ENCODE assay signal across 9 cellular contexts in genomic region chr12:85874064-85874463, GRCh38. TPM values are rescaled to one million over a fixed set of nuclear protein-coding genes. Genes with fewer than 3 reads are reported as not detected.
DNase-seq lines count a peak whose midpoint lies in the region; ATAC-seq, FAIRE-seq and TF ChIP-seq lines count a peak whose summit lies in the region.
"Had no signal": no experiment of that assay in that cellular context is flagged by ENCODE, and none has a peak within 500 bp of the region (broad histone marks: within the 10 kb centered on the region; RNA-seq: fewer than 3 reads in every experiment).

A gene with protein sequence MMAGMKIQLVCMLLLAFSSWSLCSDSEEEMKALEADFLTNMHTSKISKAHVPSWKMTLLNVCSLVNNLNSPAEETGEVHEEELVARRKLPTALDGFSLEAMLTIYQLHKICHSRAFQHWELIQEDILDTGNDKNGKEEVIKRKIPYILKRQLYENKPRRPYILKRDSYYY (plus strand): TSS chr12:85874295. CDS start chr12:85874404, 109 bp downstream.

- peak within 1 kb of the TSS; percentile 19; the same call in 1 of the 3 replicates for H3K4me3 ChIP-seq in A549

- no peak within 1 kb of the TSS for H3K27ac Mint-ChIP-seq in stimulated activated memory B cell treated with anti-CD40 and anti-IgM and Interleukin-4, amounts not matched to agents 10 μg/mL and 1 μg/mL and 100 μg/mL, for 72 hours
- H3K27ac Mint-ChIP-seq: activated B cell treated with CpG ODN at 0.5 μM for 24 hours had no signal

- H3K27ac ChIP-seq in A549: no peak within 1 kb of the TSS

- H3K4me1 Mint-ChIP-seq in stimulated activated memory B cell treated with anti-CD40 and anti-IgM and Interleukin-4, amounts not matched to agents 10 μg/mL and 1 μg/mL and 100 μg/mL, for 72 hours: no peaks in the 10 kb centered on the region
- H3K4me1 Mint-ChIP-seq: activated B cell treated with CpG ODN at 0.5 μM for 24 hours had no signal

- no peak within 1 kb of the TSS for H3K4me3 Mint-ChIP-seq in stimulated activated memory B cell treated with anti-CD40 and anti-IgM and Interleukin-4, amounts not matched to agents 10 μg/mL and 1 μg/mL and 100 μg/mL, for 72 hours
- H3K4me3 Mint-ChIP-seq: activated B cell treated with CpG ODN at 0.5 μM for 24 hours had no signal

- DNase-seq in A549 (ENCODE audit: low read depth in 1 of 2, low spot score in 1 of 2) (peak in 1 of 2 experiments; percentile 29), SKM-1 treated with dmso at 0.1 percent for 144 hours (lab: John Stamatoyannopoulos, UW; ENCODE audit: unreplicated experiment) (peak; percentile 3), HEK293T (ENCODE audit: extremely low spot score) (no peak), inferior parietal cortex (ENCODE audit: extremely low spot score) (no peak)
- no peak for DNase-seq in activated CD4-positive, alpha-beta T cell treated with anti-CD3 and anti-CD28 coated beads, Interleukin-2, amount 50 U/mL, for 48 hours
- DNase-seq: activated B cell treated with CpG ODN at 0.5 μM for 24 hours had no signal

- no peak for FAIRE-seq in A549 (lab: Jason Lieb, UNC)

- no peaks in the 10 kb centered on the region for H3K9me3 Mint-ChIP-seq in stimulated activated memory B cell treated with anti-CD40 and anti-IgM and Interleukin-4, amounts not matched to agents 10 μg/mL and 1 μg/mL and 100 μg/mL, for 72 hours
- H3K9me3 Mint-ChIP-seq: activated B cell treated with CpG ODN at 0.5 μM for 24 hours had no signal

- no peak for TF ChIP-seq CTCF in A549 (IDR thresholded peaks at IDR 0.05)

- WGBS in A549 (ENCODE audit: missing lambda C conversion rate): 21% methylated on average over 2 of the region's 2 CpGs

- no peak for TF ChIP-seq EP300 in A549 (IDR thresholded peaks at IDR 0.05)

- CTCF ChIA-PET in A549 (lab: Yijun Ruan, JAX): interaction anchor here (0.6 to 1.1 kb wide), 2 partner anchors 322 to 405 kb away, joined by 3 to 5 read pairs; no protein-coding TSS in a partner anchor
- CTCF ChIA-PET in HEK293T (lab: Yijun Ruan, JAX): no interaction called here

- no peak for TF ChIP-seq POLR2A in A549 (IDR thresholded peaks at IDR 0.05; ENCODE audit: low read length)

- POLR2A ChIA-PET in A549 (lab: Yijun Ruan, JAX): no interaction called here
- POLR2A ChIA-PET in HEK293T (lab: Yijun Ruan, JAX): no interaction called here

- H3K9me3 ChIP-seq in A549: no peaks in the 10 kb centered on the region

- H3K4me2 ChIP-seq in A549: peak within 1 kb of the TSS; percentile 34

- no peaks in the 10 kb centered on the region for H3K27me3 Mint-ChIP-seq in stimulated activated memory B cell treated with anti-CD40 and anti-IgM and Interleukin-4, amounts not matched to agents 10 μg/mL and 1 μg/mL and 100 μg/mL, for 72 hours
- H3K27me3 Mint-ChIP-seq: activated B cell treated with CpG ODN at 0.5 μM for 24 hours had no signal

- H3K36me3 Mint-ChIP-seq in stimulated activated memory B cell treated with anti-CD40 and anti-IgM and Interleukin-4, amounts not matched to agents 10 μg/mL and 1 μg/mL and 100 μg/mL, for 72 hours: no peaks in the 10 kb centered on the region

- no peak for TF ChIP-seq RAD21 in A549 (conservative IDR thresholded peaks at IDR 0.05 in 1 of 2, IDR thresholded peaks at IDR 0.05 in 1 of 2)

- no peaks in the 10 kb centered on the region for H3K4me1 ChIP-seq in A549

- ATAC-seq in A549: peak; percentile 80 to 85
- ATAC-seq in GM19467 (IDR thresholded peaks at IDR 0.05; ENCODE audit: unreplicated experiment): peak; percentile 74
- peak; percentile 73 for ATAC-seq in HG03457 (IDR thresholded peaks at IDR 0.05; ENCODE audit: unreplicated experiment)
- ATAC-seq in stimulated activated memory B cell treated with anti-CD40 and anti-IgM and Interleukin-4, amounts not matched to agents 10 μg/mL and 1 μg/mL and 100 μg/mL, for 72 hours: peak; percentile 57

TF ChIP-seq in A549, 52 proteins besides CTCF, POLR2A, EP300 and RAD21:
- TF ChIP-seq FOSL2 (IDR thresholded peaks at IDR 0.05) (no peak), FOSL2 (CRISPR knock-in tag; IDR thresholded peaks at IDR 0.05) (no peak), MAFK (IDR thresholded peaks at IDR 0.05; ENCODE audit: partially characterized antibody) (no peak), ZNF302 (CRISPR knock-in tag; IDR thresholded peaks at IDR 0.05) (no peak), PBX3 (IDR thresholded peaks at IDR 0.05) (no peak), RARB (CRISPR knock-in tag; IDR thresholded peaks at IDR 0.05) (no peak), TP53 (CRISPR knock-in tag; IDR thresholded peaks at IDR 0.05) (no peak), FOSB (CRISPR knock-in tag; IDR thresholded peaks at IDR 0.05) (no peak), EHF (CRISPR knock-in tag; IDR thresholded peaks at IDR 0.05) (no peak), USF2 (IDR thresholded peaks at IDR 0.05) (no peak), KDM1A (IDR thresholded peaks at IDR 0.05; ENCODE audit: low read depth) (no peak), CBX8 (IDR thresholded peaks at IDR 0.05) (no peak), JUN (IDR thresholded peaks at IDR 0.05) (no peak), ZSCAN20 (CRISPR knock-in tag; IDR thresholded peaks at IDR 0.05) (no peak), CHD4 (IDR thresholded peaks at IDR 0.05; ENCODE audit: borderline replicate concordance) (no peak), TFCP2L1 (CRISPR knock-in tag; IDR thresholded peaks at IDR 0.05) (no peak)
- TF ChIP-seq, protein P1, sequence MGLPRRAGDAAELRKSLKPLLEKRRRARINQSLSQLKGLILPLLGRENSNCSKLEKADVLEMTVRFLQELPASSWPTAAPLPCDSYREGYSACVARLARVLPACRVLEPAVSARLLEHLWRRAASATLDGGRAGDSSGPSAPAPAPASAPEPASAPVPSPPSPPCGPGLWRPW (IDR thresholded peaks at IDR 0.05): no peak

TF ChIP-seq in HEK293T, 16 proteins besides CTCF, POLR2A, EP300 and RAD21:
- TF ChIP-seq SP1 (IDR thresholded peaks at IDR 0.05) (no peak), L3MBTL2 (conservative IDR thresholded peaks at IDR 0.05) (no peak), FOXK2 (IDR thresholded peaks at IDR 0.05) (no peak), LEF1 (IDR thresholded peaks at IDR 0.05; ENCODE audit: borderline replicate concordance) (no peak), NFRKB (IDR thresholded peaks at IDR 0.05) (no peak), FOXA1 (IDR thresholded peaks at IDR 0.05) (no peak), CTBP1 (IDR thresholded peaks at IDR 0.05; ENCODE audit: borderline replicate concordance) (no peak)
- TF ChIP-seq, protein P2, sequence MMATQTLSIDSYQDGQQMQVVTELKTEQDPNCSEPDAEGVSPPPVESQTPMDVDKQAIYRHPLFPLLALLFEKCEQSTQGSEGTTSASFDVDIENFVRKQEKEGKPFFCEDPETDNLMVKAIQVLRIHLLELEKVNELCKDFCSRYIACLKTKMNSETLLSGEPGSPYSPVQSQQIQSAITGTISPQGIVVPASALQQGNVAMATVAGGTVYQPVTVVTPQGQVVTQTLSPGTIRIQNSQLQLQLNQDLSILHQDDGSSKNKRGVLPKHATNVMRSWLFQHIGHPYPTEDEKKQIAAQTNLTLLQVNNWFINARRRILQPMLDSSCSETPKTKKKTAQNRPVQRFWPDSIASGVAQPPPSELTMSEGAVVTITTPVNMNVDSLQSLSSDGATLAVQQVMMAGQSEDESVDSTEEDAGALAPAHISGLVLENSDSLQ (IDR thresholded peaks at IDR 0.05): no peak

RNA-seq across cellular contexts. Expression of the gene that starts here (rescaled TPM):
- polyA plus RNA-seq in A549 (2011; rRNA removed) (115 and 119 TPM in 2 replicates), A549 (2017; fragmentation: RNase III; extraction: RNeasy Plus Mini Kit Qiagen cat#74134 plus additional on column Dnase treatment) (58.7 to 101 TPM (median 85.4 TPM) in 3 replicates)
- polyA plus RNA-seq in A549 (2012; cell fraction: cytosol; rRNA removed): 14.4 and 17.5 TPM in 2 replicates
- polyA plus RNA-seq in A549 (2012; cell fraction: nucleus; rRNA removed): 4.9 and 8.7 TPM in 2 replicates
- polyA minus RNA-seq in A549 (2011; rRNA and poly(A)+ RNA removed): 2.1 and 3.6 TPM in 2 replicates
